Comparison of ENCODE assay signal across 7 cellular contexts in genomic region chr3:96183871-96184270, GRCh38.
"Had no signal": no experiment of that assay in that cellular context is flagged by ENCODE, and none has a peak within 500 bp of the region (broad histone marks: within the 10 kb centered on the region; RNA-seq: fewer than 3 reads in every experiment).

No MANE protein-coding gene starts in this region.

- FAIRE-seq: H1, H54, HepG2 had no signal

- ATAC-seq: GM23338, HepG2 had no signal

- DNase-seq: H9, HCEC 1CT, KBM-7 had no signal
